ENCODE assay signal across 8 cellular contexts in genomic region chr9:113409883-113410206, GRCh38. TPM values are rescaled to one million over a fixed set of nuclear protein-coding genes. Genes with fewer than 3 reads are reported as not detected.
DNase-seq lines count a peak whose midpoint lies in the region; ATAC-seq, FAIRE-seq and TF ChIP-seq lines count a peak whose summit lies in the region.

No MANE protein-coding gene starts in this region.

- H3K27me3 ChIP-seq in GM12878 (replicated peaks in 1 of 2; ENCODE audit: control insufficient read depth in 2 of 2, insufficient read depth in 2 of 2, low read length in 1 of 2) (no peaks in the 10 kb centered on the region), mesenchymal stem cell (ENCODE audit: control insufficient read depth in 1 of 2, insufficient read depth in 1 of 2, low read length in 2 of 2) (no peaks in the 10 kb centered on the region), aorta (ENCODE audit: control insufficient read depth in 1 of 2, insufficient read depth in 2 of 2, low read length in 1 of 2) (no peaks in the 10 kb centered on the region)

- TF ChIP-seq CTCF in GM12865 (IDR thresholded peaks at IDR 0.05; ENCODE audit: insufficient read depth, low read depth, low read length, missing control alignments) (no peak), GM12878 (IDR thresholded peaks at IDR 0.05 in 2 of 3, conservative IDR thresholded peaks at IDR 0.05 in 1 of 3; ENCODE audit: control insufficient read depth in 2 of 3, extremely low read depth in 1 of 3, insufficient read depth in 1 of 3, low read depth in 3 of 3, low read length in 3 of 3) (no peak)

- no peak for FAIRE-seq in GM12878 (lab: Jason Lieb, UNC)

- H3K79me1 ChIP-seq in mesenchymal stem cell (replicated peaks; ENCODE audit: low read length, poor library complexity, severe bottlenecking): peaks cover 12% of the 10 kb centered on the region

- H2AFZ ChIP-seq in GM12878 (ENCODE audit: control insufficient read depth, low read depth, low read length): peak overlapping the region; percentile 97
- peak overlapping the region; percentile 49 for H2AFZ ChIP-seq in mesenchymal stem cell (ENCODE audit: low read depth, low read length)

- BruUV-seq in GM12878 (replicated peaks; lab: Mats Ljungman, UMichigan): no TSS peak

- H3K4me1 ChIP-seq in GM12878 (ENCODE audit: control insufficient read depth, insufficient read depth, low read length): peaks cover 16% of the 10 kb centered on the region; the same call in 1 of the 2 replicates
- peaks cover 7% of the 10 kb centered on the region for H3K4me1 ChIP-seq in mesenchymal stem cell (ENCODE audit: control insufficient read depth, insufficient read depth, low read depth, low read length)
- no peaks in the 10 kb centered on the region for H3K4me1 ChIP-seq in aorta (ENCODE audit: control insufficient read depth in 1 of 2, insufficient read depth in 2 of 2, low read length in 2 of 2)

- no peak overlapping the region for H2BK5ac ChIP-seq in mesenchymal stem cell (ENCODE audit: low read depth, low read length, poor library complexity, severe bottlenecking)

- H3K9ac ChIP-seq in GM12878 (ENCODE audit: control insufficient read depth, insufficient read depth, low read length): peak overlapping the region; percentile 93
- H3K9ac ChIP-seq in mesenchymal stem cell (ENCODE audit: low read length): peak overlapping the region; percentile 99

- TF ChIP-seq POLR2A in GM12878 (IDR thresholded peaks at IDR 0.05; ENCODE audit: low read depth, low read length): no peak

- no peak overlapping the region for H2BK120ac ChIP-seq in mesenchymal stem cell (ENCODE audit: low read depth, low read length)

- H3K79me2 ChIP-seq in GM12878 (ENCODE audit: control insufficient read depth, insufficient read depth, low read length): peaks cover 19% of the 10 kb centered on the region

- no peaks in the 10 kb centered on the region for H4K20me1 ChIP-seq in GM12878 (ENCODE audit: control insufficient read depth, insufficient read depth)

- peak overlapping the region; percentile 81 for H3K4me3 ChIP-seq in GM12865 (ENCODE audit: low read depth, low read length)
- peak overlapping the region; percentile 92 for H3K4me3 ChIP-seq in GM12878
- peak overlapping the region; percentile 69 to 98 for H3K4me3 ChIP-seq in mesenchymal stem cell (ENCODE audit: insufficient read depth in 1 of 2, low read depth in 1 of 2, low read length in 2 of 2)
- peak overlapping the region; percentile 19 to 43 for H3K4me3 ChIP-seq in aorta (ENCODE audit: low read length in 2 of 2)

- H3K14ac ChIP-seq in mesenchymal stem cell (ENCODE audit: low read length in 2 of 2): no peak overlapping the region

- peak; percentile 14 for ATAC-seq in HG03159 (IDR thresholded peaks at IDR 0.05; ENCODE audit: unreplicated experiment)
- peak; percentile 14 for ATAC-seq in GM12878
- ATAC-seq in aorta (ENCODE audit: low FRiP score): no peak

- H3K27ac ChIP-seq in GM12878 (ENCODE audit: control insufficient read depth, insufficient read depth) (peak overlapping the region; percentile 98), mesenchymal stem cell (ENCODE audit: low read length, poor library complexity, severe bottlenecking) (peak overlapping the region; percentile 100), aorta (ENCODE audit: low read depth in 1 of 2, low read length in 2 of 2) (peak overlapping the region in 1 of 2 donors; percentile 72)

- peak overlapping the region; percentile 81 for H3K4me2 ChIP-seq in GM12878 (ENCODE audit: control insufficient read depth, insufficient read depth)
- peak overlapping the region; percentile 87 for H3K4me2 ChIP-seq in mesenchymal stem cell (ENCODE audit: low read length, poor library complexity, severe bottlenecking)

- RAD21 ChIA-PET in GM12878 (lab: Charles Lee; ENCODE audit: unreplicated experiment): interaction anchor here (0.6 to 2.5 kb wide), 21 partner anchors 9 to 248 kb away, joined by 3 to 16 read pairs (median 5); partner anchors contain the start of genes ALAD, CDC26, FKBP15 and PRPF4

- SMC1A ChIA-PET in GM12878 (lab: Charles Lee; ENCODE audit: uncharacterized antibody, unreplicated experiment): interaction anchor here (0.7 to 1.8 kb wide), 11 partner anchors 11 to 249 kb away, joined by 3 to 11 read pairs (median 4); partner anchors contain the start of genes CDC26, PRPF4 and WDR31

- H2AK5ac ChIP-seq in mesenchymal stem cell (ENCODE audit: low read length, severe bottlenecking): no peak overlapping the region

- no peak for DNase-seq in GM12865 (ENCODE audit: low read depth)
- no peak for DNase-seq in GM12878 (ENCODE audit: low read depth, low spot score)
- DNase-seq in mesenchymal stem cell: no peak
- DNase-seq in aorta: no peak
- DNase-seq in NCI-H1417 treated with DMSO at 0.1 percent for 48 hours (lab: John Stamatoyannopoulos, UW): no peak
- no peak for DNase-seq in stimulated activated CD4-positive, alpha-beta T cell treated with anti-CD3 and anti-CD28 coated beads, Interleukin-12 subunit alpha, Interleukin-12 subunit beta, amount 100 ng/mL, for 4 hours
- DNase-seq in NCI-H2107 treated with DMSO at 0.1 percent for 48 hours (lab: John Stamatoyannopoulos, UW; ENCODE audit: unreplicated experiment): no peak

- H3K23ac ChIP-seq in mesenchymal stem cell (ENCODE audit: low read length in 2 of 2): no peak overlapping the region

- H4K8ac ChIP-seq in mesenchymal stem cell (ENCODE audit: low read length): peak overlapping the region; percentile 63

- H2BK15ac ChIP-seq in mesenchymal stem cell (ENCODE audit: low read depth, poor library complexity, severe bottlenecking): no peak overlapping the region

- TF ChIP-seq EP300 in GM12878 (IDR thresholded peaks at IDR 0.05; ENCODE audit: borderline replicate concordance in 1 of 2, control insufficient read depth in 1 of 2, low read depth in 2 of 2, low read length in 2 of 2): no peak

- H3K18ac ChIP-seq in mesenchymal stem cell (ENCODE audit: low read depth in 1 of 2, low read length in 2 of 2): peak overlapping the region; percentile 34 to 99

- peaks cover 0 to 10% of the 10 kb centered on the region in 2 experiments; a peak in 1 of 4 replicates for H3K36me3 ChIP-seq in GM12878 (ENCODE audit: control insufficient read depth in 2 of 2, insufficient read depth in 2 of 2, low read length in 1 of 2)
- H3K36me3 ChIP-seq in mesenchymal stem cell (ENCODE audit: control insufficient read depth in 1 of 2, insufficient read depth in 2 of 2, low read depth in 1 of 2, low read length in 2 of 2): peaks cover 11 to 20% of the 10 kb centered on the region in 2 experiments
- H3K36me3 ChIP-seq in aorta (ENCODE audit: control insufficient read depth in 1 of 2, insufficient read depth in 2 of 2, low read length in 1 of 2): no peaks in the 10 kb centered on the region

- WGBS in GM12878 (ENCODE audit: insufficient coverage, insufficient replicate concordance, low lambda C conversion rate, missing lambda C conversion rate): 0% methylated on average over 20 of the region's 20 CpGs
- WGBS in mesenchymal stem cell: 0% methylated on average over 20 of the region's 20 CpGs
- 1% methylated on average over 20 of the region's 20 CpGs for WGBS in aorta, 2 donors

- intact Hi-C loops in GM12878 (cut with micrococcal nuclease; ENCODE audit: unreplicated experiment) (loop anchor here (10.0 kb wide), 2 partner anchors 195 to 1045 kb away; no protein-coding TSS in a partner anchor), aorta (cut with DNase I) (loop anchor here in 1 of 2 donors (10.0 kb wide), 1 partner anchor 135 kb away; the partner anchor contains the start of genes CDC26 and PRPF4)

- peak overlapping the region; percentile 12 to 55 for H3K4ac ChIP-seq in mesenchymal stem cell (ENCODE audit: low read depth in 1 of 2, low read length in 2 of 2)

- peak overlapping the region; percentile 91 for H4K91ac ChIP-seq in mesenchymal stem cell (ENCODE audit: low read length)

- in situ Hi-C loops in GM12878 (cut with MboI): loop anchor here (5.0 kb wide), 1 partner anchor 138 kb away; no protein-coding TSS in a partner anchor

- H3K9me3 ChIP-seq in GM12878 (replicated peaks; ENCODE audit: control insufficient read depth, insufficient read depth, low read length) (no peaks in the 10 kb centered on the region), mesenchymal stem cell (ENCODE audit: control insufficient read depth, low read length) (no peaks in the 10 kb centered on the region), aorta (ENCODE audit: control insufficient read depth, low read length) (no peaks in the 10 kb centered on the region)

- CTCF ChIA-PET in GM12878 (lab: Yijun Ruan, JAX): interaction anchor here (0.7 to 5.3 kb wide), 18 partner anchors 9 to 256 kb away, joined by 3 to 72 read pairs (median 3); partner anchors contain the start of genes ALAD, CDC26, PRPF4 and WDR31

- POLR2A ChIA-PET in GM12878 (lab: Charles Lee): interaction anchor here (0.7 to 2.6 kb wide), 11 partner anchors 8 to 192 kb away, joined by 3 to 18 read pairs (median 4); partner anchors contain the start of genes ALAD, CDC26 and PRPF4

- no peak for TF ChIP-seq RAD21 in GM12878 (IDR thresholded peaks at IDR 0.05; ENCODE audit: insufficient read depth, low read depth, low read length)

- H2BK12ac ChIP-seq in mesenchymal stem cell (ENCODE audit: low read length in 2 of 2): no peak overlapping the region

RNA-seq across cellular contexts. Expression of gene POLE3, which starts 0.6 kb away (rescaled TPM):
- 15.4 and 16.1 TPM in 2 replicates for total RNA-seq in GM12878 (2013; cell fraction: nucleolus; rRNA removed)
- 75.9 and 90.5 TPM in 2 replicates for total RNA-seq in GM12878 (2014; rRNA removed)
- total RNA-seq in GM12878 (2014; rRNA removed; fragmentation: Illumina TruSeq; extraction: Trizol): 76.5 and 85.2 TPM in 2 replicates
- total RNA-seq in GM12878 (2021): 58.3 and 59.0 TPM in 2 replicates
- 41.6 TPM for polyA plus RNA-seq in GM12878 (2011; ENCODE audit: low read depth)
- polyA plus RNA-seq in GM12878 (2011; rRNA removed): 84.4 and 99.3 TPM in 2 replicates
- 65.7 and 66.3 TPM in 2 replicates for polyA plus RNA-seq in GM12878 (2011; cell fraction: cytosol; rRNA removed)
- 29.5 and 36.3 TPM in 2 replicates for polyA plus RNA-seq in GM12878 (2011; cell fraction: nucleus; rRNA removed)
- polyA plus RNA-seq in GM12878 (2012): 37.0 and 42.4 TPM in 2 replicates
- 116 and 127 TPM in 2 replicates for polyA plus RNA-seq in GM12878 (2014; fragmentation: Illumina TruSeq; extraction: Trizol)
- 10 to 100 TPM; 40.8 to 65.9 TPM for polyA plus RNA-seq in GM12878 (2014; fragmentation: Nextera tagmentation; extraction: Ambion mirVana)
- polyA plus RNA-seq in GM12878 (2014; rRNA removed): 63.6 and 63.9 TPM in 2 replicates
- polyA plus RNA-seq in GM12878 (2016; fragmentation: Nextera tagmentation; extraction: Ambion mirVana): 100 to 1,000 TPM in 1 of 2 experiments, 10 to 100 TPM in 1; 98.3 to 101 TPM
- 35.8 and 39.2 TPM in 2 replicates for polyA minus RNA-seq in GM12878 (2011; rRNA and poly(A)+ RNA removed)
- 11.5 and 14.5 TPM in 2 replicates for polyA minus RNA-seq in GM12878 (2011; cell fraction: cytosol; rRNA and poly(A)+ RNA removed)
- polyA minus RNA-seq in GM12878 (2011; cell fraction: nucleus; rRNA and poly(A)+ RNA removed): 12.2 and 18.4 TPM in 2 replicates
- 36.6 TPM for polyA plus RNA-seq in mesenchymal stem cell (2013, experiment 1 of 2)
- 36.2 TPM for polyA plus RNA-seq in mesenchymal stem cell (2013, experiment 2 of 2)
- total RNA-seq in aorta: 10 to 100 TPM; 23.1 to 25.2 TPM
- polyA plus RNA-seq in aorta: 10 to 100 TPM; 26.1 to 35.2 TPM

RNA-seq across cellular contexts. Expression of gene C9orf43, which starts 0.7 kb away (rescaled TPM):
- total RNA-seq in GM12878 (2013; cell fraction: nucleolus; rRNA removed): 0.86 and 1.8 TPM in 2 replicates
- total RNA-seq in GM12878 (2014; rRNA removed) (0.65 and 0.68 TPM in 2 replicates), GM12878 (2014; rRNA removed; fragmentation: Illumina TruSeq; extraction: Trizol) (0.54 and 0.64 TPM in 2 replicates), GM12878 (2021) (0.35 and 0.56 TPM in 2 replicates), aorta (under 1 TPM in 1 of 2 donors, not detected in 1; 0.18 TPM)
- polyA plus RNA-seq in GM12878 (2011; ENCODE audit: low read depth): 0.20 TPM
- polyA plus RNA-seq in GM12878 (2011; rRNA removed) (0.36 and 0.62 TPM in 2 replicates), GM12878 (2014; fragmentation: Illumina TruSeq; extraction: Trizol) (0.68 and 0.87 TPM in 2 replicates), GM12878 (2014; fragmentation: Nextera tagmentation; extraction: Ambion mirVana) (under 1 TPM; 0.23 to 0.51 TPM), GM12878 (2014; rRNA removed) (0.74 and 0.79 TPM in 2 replicates), GM12878 (2016; fragmentation: Nextera tagmentation; extraction: Ambion mirVana) (under 1 TPM; 0.08 to 0.31 TPM), aorta (not detected)
- 0.33 and 0.45 TPM in 2 replicates for polyA plus RNA-seq in GM12878 (2011; cell fraction: cytosol; rRNA removed)
- polyA plus RNA-seq in GM12878 (2011; cell fraction: nucleus; rRNA removed): 0.51 and 0.59 TPM in 2 replicates
- 0.65 and 0.73 TPM in 2 replicates for polyA plus RNA-seq in GM12878 (2012)
- polyA minus RNA-seq in GM12878 (2011; rRNA and poly(A)+ RNA removed): 1.2 TPM in 2 replicates
- 0.42 TPM in 1 of 2 replicates, not detected in the other for polyA minus RNA-seq in GM12878 (2011; cell fraction: cytosol; rRNA and poly(A)+ RNA removed)
- polyA minus RNA-seq in GM12878 (2011; cell fraction: nucleus; rRNA and poly(A)+ RNA removed): 1.3 and 2.5 TPM in 2 replicates
- 1.0 TPM for polyA plus RNA-seq in mesenchymal stem cell (2013, experiment 1 of 2)
- 1.2 TPM for polyA plus RNA-seq in mesenchymal stem cell (2013, experiment 2 of 2)

RNA-seq across cellular contexts. Expression of gene ALAD, which starts 8.8 kb away (rescaled TPM):
- total RNA-seq in GM12878 (2013; cell fraction: nucleolus; rRNA removed): 34.6 and 46.8 TPM in 2 replicates
- total RNA-seq in GM12878 (2014; rRNA removed) (13.1 and 15.7 TPM in 2 replicates), GM12878 (2014; rRNA removed; fragmentation: Illumina TruSeq; extraction: Trizol) (10.3 and 11.9 TPM in 2 replicates), GM12878 (2021) (20.2 and 21.6 TPM in 2 replicates), aorta (10 to 100 TPM; 26.3 to 40.8 TPM)
- 13.2 TPM for polyA plus RNA-seq in GM12878 (2011; ENCODE audit: low read depth)
- polyA plus RNA-seq in GM12878 (2011; rRNA removed) (8.1 and 10.7 TPM in 2 replicates), GM12878 (2014; fragmentation: Illumina TruSeq; extraction: Trizol) (18.0 and 20.4 TPM in 2 replicates), GM12878 (2014; fragmentation: Nextera tagmentation; extraction: Ambion mirVana) (1 to 10 TPM; 2.4 to 3.9 TPM), GM12878 (2014; rRNA removed) (15.7 and 18.2 TPM in 2 replicates), GM12878 (2016; fragmentation: Nextera tagmentation; extraction: Ambion mirVana) (10 to 100 TPM; 11.6 to 13.8 TPM), aorta (10 to 100 TPM; 42.9 to 54.6 TPM)
- polyA plus RNA-seq in GM12878 (2011; cell fraction: cytosol; rRNA removed): 9.4 and 10.4 TPM in 2 replicates
- polyA plus RNA-seq in GM12878 (2011; cell fraction: nucleus; rRNA removed): 31.0 and 32.1 TPM in 2 replicates
- polyA plus RNA-seq in GM12878 (2012): 16.8 and 19.2 TPM in 2 replicates
- polyA minus RNA-seq in GM12878 (2011; rRNA and poly(A)+ RNA removed): 9.1 and 17.1 TPM in 2 replicates
- polyA minus RNA-seq in GM12878 (2011; cell fraction: cytosol; rRNA and poly(A)+ RNA removed): 3.6 TPM in 2 replicates
- 12.3 and 23.0 TPM in 2 replicates for polyA minus RNA-seq in GM12878 (2011; cell fraction: nucleus; rRNA and poly(A)+ RNA removed)
- polyA plus RNA-seq in mesenchymal stem cell (2013, experiment 1 of 2): 24.0 TPM
- 22.8 TPM for polyA plus RNA-seq in mesenchymal stem cell (2013, experiment 2 of 2)

RNA-seq across cellular contexts. Expression of gene HDHD3, which starts 33.1 kb away (rescaled TPM):
- total RNA-seq in GM12878 (2013; cell fraction: nucleolus; rRNA removed): 13.5 and 14.9 TPM in 2 replicates
- total RNA-seq in GM12878 (2014; rRNA removed) (25.7 and 25.9 TPM in 2 replicates), GM12878 (2014; rRNA removed; fragmentation: Illumina TruSeq; extraction: Trizol) (12.1 and 12.4 TPM in 2 replicates), GM12878 (2021) (21.2 and 23.1 TPM in 2 replicates), aorta (10 to 100 TPM in 1 of 2 donors, 1 to 10 TPM in 1; 8.2 to 13.5 TPM)
- 6.9 TPM for polyA plus RNA-seq in GM12878 (2011; ENCODE audit: low read depth)
- polyA plus RNA-seq in GM12878 (2011; rRNA removed) (9.6 and 16.5 TPM in 2 replicates), GM12878 (2014; fragmentation: Illumina TruSeq; extraction: Trizol) (4.0 and 11.4 TPM in 2 replicates), GM12878 (2014; fragmentation: Nextera tagmentation; extraction: Ambion mirVana) (1 to 10 TPM; 1.3 to 6.5 TPM), GM12878 (2014; rRNA removed) (29.4 and 29.9 TPM in 2 replicates), GM12878 (2016; fragmentation: Nextera tagmentation; extraction: Ambion mirVana) (10 to 100 TPM; 19.2 to 22.6 TPM), aorta (10 to 100 TPM; 21.7 to 23.7 TPM)
- polyA plus RNA-seq in GM12878 (2011; cell fraction: cytosol; rRNA removed): 23.9 and 31.6 TPM in 2 replicates
- polyA plus RNA-seq in GM12878 (2011; cell fraction: nucleus; rRNA removed): 17.6 TPM in 2 replicates
- polyA plus RNA-seq in GM12878 (2012): 13.2 and 13.6 TPM in 2 replicates
- polyA minus RNA-seq in GM12878 (2011; rRNA and poly(A)+ RNA removed): 11.0 and 17.0 TPM in 2 replicates
- polyA minus RNA-seq in GM12878 (2011; cell fraction: cytosol; rRNA and poly(A)+ RNA removed): 7.1 and 7.7 TPM in 2 replicates
- 9.7 and 13.7 TPM in 2 replicates for polyA minus RNA-seq in GM12878 (2011; cell fraction: nucleus; rRNA and poly(A)+ RNA removed)
- 8.9 TPM for polyA plus RNA-seq in mesenchymal stem cell (2013, experiment 1 of 2)
- polyA plus RNA-seq in mesenchymal stem cell (2013, experiment 2 of 2): 8.8 TPM

RNA-seq across cellular contexts. Expression of gene RGS3, which starts 53.7 kb away (rescaled TPM):
- 309 and 360 TPM in 2 replicates for total RNA-seq in GM12878 (2013; cell fraction: nucleolus; rRNA removed)
- total RNA-seq in GM12878 (2014; rRNA removed) (35.1 and 37.5 TPM in 2 replicates), GM12878 (2014; rRNA removed; fragmentation: Illumina TruSeq; extraction: Trizol) (29.8 and 30.7 TPM in 2 replicates), GM12878 (2021) (42.6 and 42.7 TPM in 2 replicates), aorta (100 to 1,000 TPM; 157 to 161 TPM)
- polyA plus RNA-seq in GM12878 (2011; ENCODE audit: low read depth): 17.6 TPM
- polyA plus RNA-seq in GM12878 (2011; rRNA removed) (67.9 and 138 TPM in 2 replicates), GM12878 (2014; fragmentation: Illumina TruSeq; extraction: Trizol) (18.3 and 27.2 TPM in 2 replicates), GM12878 (2014; fragmentation: Nextera tagmentation; extraction: Ambion mirVana) (1 to 10 TPM; 2.9 to 3.6 TPM), GM12878 (2014; rRNA removed) (29.9 and 37.3 TPM in 2 replicates), GM12878 (2016; fragmentation: Nextera tagmentation; extraction: Ambion mirVana) (10 to 100 TPM; 26.2 to 27.8 TPM), aorta (100 to 1,000 TPM in 1 of 2 donors, 10 to 100 TPM in 1; 74.3 to 142 TPM)
- polyA plus RNA-seq in GM12878 (2011; cell fraction: cytosol; rRNA removed): 166 and 203 TPM in 2 replicates
- polyA plus RNA-seq in GM12878 (2011; cell fraction: nucleus; rRNA removed): 232 and 245 TPM in 2 replicates
- 26.3 and 45.6 TPM in 2 replicates for polyA plus RNA-seq in GM12878 (2012)
- polyA minus RNA-seq in GM12878 (2011; rRNA and poly(A)+ RNA removed): 178 and 276 TPM in 2 replicates
- 79.2 and 82.9 TPM in 2 replicates for polyA minus RNA-seq in GM12878 (2011; cell fraction: cytosol; rRNA and poly(A)+ RNA removed)
- polyA minus RNA-seq in GM12878 (2011; cell fraction: nucleus; rRNA and poly(A)+ RNA removed): 140 and 246 TPM in 2 replicates
- 41.4 TPM for polyA plus RNA-seq in mesenchymal stem cell (2013, experiment 1 of 2)
- polyA plus RNA-seq in mesenchymal stem cell (2013, experiment 2 of 2): 42.1 TPM

Comparison
In these comparisons a context has a peak if more than half of its experiments do, and no peak if none do; other contexts are left out.
1. H3K4me3 ChIP-seq: peak in every context shown above with its lines; median percentile 92 in GM12878; 84 in mesenchymal stem cell; 81 in GM12865; 31 in aorta.